ENCODE assay signal across 8 cellular contexts in genomic region chr2:156340818-156341481, GRCh38. TPM values are rescaled to one million over a fixed set of nuclear protein-coding genes. Genes with fewer than 3 reads are reported as not detected.
DNase-seq lines count a peak whose midpoint lies in the region; ATAC-seq and TF ChIP-seq lines count a peak whose summit lies in the region.

No MANE protein-coding gene starts in this region.

- TF ChIP-seq EP300 in esophagus muscularis mucosa (IDR thresholded peaks at IDR 0.05) (no peak), ovary (IDR thresholded peaks at IDR 0.05) (no peak)

- H3K4me3 ChIP-seq in BE2C (ENCODE audit: low read depth, low read length): peak overlapping the region; percentile 69
- peak overlapping the region; percentile 76 for H3K4me3 ChIP-seq in LNCaP clone FGC (ENCODE audit: low read depth, low read length)
- H3K4me3 ChIP-seq in WI38 (ENCODE audit: low read depth, low read length): peak overlapping the region; percentile 70
- peak overlapping the region; percentile 90 to 93 (median 92) for H3K4me3 ChIP-seq in esophagus muscularis mucosa
- peak overlapping the region; percentile 79 for H3K4me3 ChIP-seq in ovary

- WGBS in esophagus muscularis mucosa: 4% methylated on average over 16 of the region's 16 CpGs
- 4 to 5% (median 5%) methylated on average over 16 of the region's 16 CpGs for WGBS in ovary, 3 donors

- H3K27ac ChIP-seq in esophagus muscularis mucosa (replicated peaks in 1 of 4): peak overlapping the region; percentile 99 to 100 (median 100)
- H3K27ac ChIP-seq in ovary: peak overlapping the region in 1 of 2 donors; percentile 100

- H3K27me3 ChIP-seq in BE2C: no peaks in the 10 kb centered on the region
- no peaks in the 10 kb centered on the region for H3K27me3 ChIP-seq in esophagus muscularis mucosa
- H3K27me3 ChIP-seq in ovary: no peaks in the 10 kb centered on the region

- H3K9me3 ChIP-seq in BE2C (no peaks in the 10 kb centered on the region), esophagus muscularis mucosa (no peaks in the 10 kb centered on the region), ovary (no peaks in the 10 kb centered on the region)

- peak; percentile 17 for ATAC-seq in GM18870 (IDR thresholded peaks at IDR 0.05; ENCODE audit: unreplicated experiment)
- ATAC-seq in omental fat pad (ENCODE audit: low FRiP score): no peak
- no peak for ATAC-seq in HG02938 (IDR thresholded peaks at IDR 0.05; ENCODE audit: unreplicated experiment)

- intact Hi-C loops in esophagus muscularis mucosa (cut with DNase I): loop anchor here (10.0 kb wide), 1 partner anchor 694 kb away; no protein-coding TSS in a partner anchor
- intact Hi-C loops in ovary (cut with DNase I): loop anchor here in 2 of 4 donors (5.0 kb wide), 2 partner anchors 61 to 96 kb away; partner anchors contain the start of gene GPD2 (in 1 of the 2)

- H3K36me3 ChIP-seq in BE2C: no peaks in the 10 kb centered on the region
- no peaks in the 10 kb centered on the region for H3K36me3 ChIP-seq in esophagus muscularis mucosa
- H3K36me3 ChIP-seq in ovary: no peaks in the 10 kb centered on the region

- H3K4me1 ChIP-seq in BE2C (no peaks in the 10 kb centered on the region), esophagus muscularis mucosa (peaks cover 11 to 45% (median 42%) of the 10 kb centered on the region in 4 donors), ovary (ENCODE audit: insufficient read depth) (no peaks in the 10 kb centered on the region)

- TF ChIP-seq CTCF in BE2C (IDR thresholded peaks at IDR 0.05; ENCODE audit: low read depth, low read length) (no peak), LNCaP clone FGC (IDR thresholded peaks at IDR 0.05; ENCODE audit: control insufficient read depth, extremely low read depth, insufficient read depth) (no peak), WI38 (IDR thresholded peaks at IDR 0.05; ENCODE audit: low read depth, low read length) (no peak), esophagus muscularis mucosa (IDR thresholded peaks at IDR 0.05) (no peak), ovary (IDR thresholded peaks at IDR 0.05) (no peak), omental fat pad (IDR thresholded peaks at IDR 0.05) (no peak)

- no peak for DNase-seq in BE2C
- no peak for DNase-seq in LNCaP clone FGC (ENCODE audit: low read depth)
- no peak for DNase-seq in esophagus muscularis mucosa (ENCODE audit: extremely low spot score)
- DNase-seq in ovary: no peak
- DNase-seq in omental fat pad (ENCODE audit: low spot score): no peak

- TF ChIP-seq POLR2A in esophagus muscularis mucosa (IDR thresholded peaks at IDR 0.05; ENCODE audit: low read depth) (no peak), ovary (IDR thresholded peaks at IDR 0.05) (no peak)

RNA-seq across cellular contexts. Expression of gene NR4A2, which starts 8.4 kb away (rescaled TPM):
- not detected for polyA plus RNA-seq in BE2C (2012; ENCODE audit: insufficient read depth, insufficient read length, low read depth)
- total RNA-seq in esophagus muscularis mucosa (1 to 10 TPM in 3 of 4 donors, under 1 TPM in 1; 0.42 to 2.8 (median 2.5) TPM), ovary (100 to 1,000 TPM in 2 of 7 donors, 10 to 100 TPM in 5; 12.2 to 259 (median 45.9) TPM), omental fat pad (100 to 1,000 TPM in 1 of 4 donors, 10 to 100 TPM in 2, 1 to 10 TPM in 1; 6.0 to 178 (median 13.6) TPM)
- 1 to 10 TPM; 4.4 to 8.0 TPM for polyA plus RNA-seq in ovary
